In the genomic region with DNA sequence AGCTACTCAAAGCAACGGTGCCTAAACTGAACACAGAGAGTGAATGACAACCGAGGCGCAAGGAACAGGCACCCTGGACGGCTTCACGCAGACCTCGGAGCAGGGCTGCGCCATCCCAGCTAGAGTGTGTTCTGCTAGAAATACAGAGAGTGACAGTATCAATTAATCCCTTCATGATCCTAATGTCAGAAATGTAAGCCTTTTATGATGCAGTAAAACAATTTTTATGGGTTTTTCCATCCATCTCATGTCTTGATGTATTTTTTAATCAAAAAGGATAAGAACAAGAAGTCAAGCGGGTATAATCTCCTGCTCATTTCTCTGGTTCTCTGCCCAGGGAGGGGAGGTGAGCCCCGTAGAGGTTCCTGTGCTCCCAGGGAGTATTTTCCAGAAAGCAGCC, we compare ENCODE assay signal across 6 cellular contexts.
"Had no signal": no experiment of that assay in that cellular context is flagged by ENCODE, and none has a peak within 500 bp of the region (broad histone marks: within the 10 kb centered on the region; RNA-seq: fewer than 3 reads in every experiment).

No MANE protein-coding gene starts in this region.

- H3K4me3 Mint-ChIP-seq: IgD-negative memory B cell had no signal

- ATAC-seq: HepG2, K562 had no signal

- H3K9me3 Mint-ChIP-seq: IgD-negative memory B cell had no signal

- H3K27ac Mint-ChIP-seq: IgD-negative memory B cell had no signal

- DNase-seq: IMR-90, KBM-7, KG1 had no signal

- H3K4me1 Mint-ChIP-seq: IgD-negative memory B cell had no signal
